18 cellular contexts compared by ENCODE assay signal in genomic region chr2:191360918-191361317, GRCh38.
A peak's percentile ranks its signal among the peaks of the same experiment; 100 is the strongest.
DNase-seq lines count a peak whose midpoint lies in the region; ATAC-seq and TF ChIP-seq lines count a peak whose summit lies in the region.
"Had no signal": no experiment of that assay in that cellular context is flagged by ENCODE, and none has a peak within 500 bp of the region (broad histone marks: within the 10 kb centered on the region; RNA-seq: fewer than 3 reads in every experiment).

No MANE protein-coding gene starts in this region.

- dilution Hi-C loops in mammary epithelial cell (cut with HindIII; ENCODE audit: low sequenced_read_pairs): no loop called here

- H3K36me3 Mint-ChIP-seq in MCF 10A (ENCODE audit: insufficient read depth, unreplicated experiment) (peaks cover 53% of the 10 kb centered on the region), nephron (ENCODE audit: low read depth) (peaks cover 49% of the 10 kb centered on the region)
- H3K36me3 Mint-ChIP-seq: CD4-positive, CD25-positive, alpha-beta regulatory T cell; CD8-positive, alpha-beta T cell had no signal

- DNase-seq in MCF 10A (ENCODE audit: unreplicated experiment) (no peak), mammary epithelial cell (no peak), left lung (no peak), putamen (ENCODE audit: low spot score) (no peak)
- DNase-seq: Caco-2; CD4-positive, CD25-positive, alpha-beta regulatory T cell; CD8-positive, alpha-beta T cell; DMS153; DND-41; GM23248; H7; HCEC 1CT had no signal

- no peaks in the 10 kb centered on the region for H3K4me1 ChIP-seq in mammary epithelial cell (ENCODE audit: insufficient read depth, low read length)
- H3K4me1 ChIP-seq in left lung: peaks cover 0 to 9% of the 10 kb centered on the region in 2 donors
- H3K4me1 ChIP-seq: BLaER1, Caco-2 had no signal

- H3K79me2 ChIP-seq in mammary epithelial cell (ENCODE audit: insufficient read depth, low read length): peaks cover 70% of the 10 kb centered on the region

- no peak overlapping the region for H2AFZ ChIP-seq in mammary epithelial cell (ENCODE audit: low read depth, low read length)
- H2AFZ ChIP-seq: GM23248 had no signal

- POLR2A ChIA-PET in MCF 10A (lab: Yijun Ruan, JAX): interaction anchor here (1.1 to 1.2 kb wide), 2 partner anchors 115 to 182 kb away, joined by 3 to 4 read pairs; no protein-coding TSS in a partner anchor

- H3K9me3 ChIP-seq in mammary epithelial cell (replicated peaks; ENCODE audit: insufficient read depth, low read length) (no peaks in the 10 kb centered on the region), left lung (no peaks in the 10 kb centered on the region)
- H3K9me3 ChIP-seq: BLaER1, Caco-2 had no signal

- H3K9ac ChIP-seq in mammary epithelial cell (ENCODE audit: insufficient read depth, low read length): no peak overlapping the region
- H3K9ac ChIP-seq: BLaER1, GM23248 had no signal

- H3K4me1 Mint-ChIP-seq in MCF 10A (ENCODE audit: insufficient read depth, unreplicated experiment) (peaks cover 10% of the 10 kb centered on the region), nephron (peaks cover 24% of the 10 kb centered on the region)
- H3K4me1 Mint-ChIP-seq: B cell; CD4-positive, CD25-positive, alpha-beta regulatory T cell had no signal

- CTCF ChIA-PET in MCF 10A (lab: Yijun Ruan, JAX) (interaction anchor here (0.5 to 1.4 kb wide), 2 partner anchors 9 to 18 kb away, joined by 3 read pairs; no protein-coding TSS in a partner anchor), mammary epithelial cell (lab: Charles Lee; ENCODE audit: low non-redundant PET) (no interaction called here)

- no peak overlapping the region for H3K27ac ChIP-seq in mammary epithelial cell (ENCODE audit: insufficient read depth, low read depth, low read length)
- peak overlapping the region in 1 of 2 donors; percentile 10 for H3K27ac ChIP-seq in left lung
- H3K27ac ChIP-seq: 22Rv1, BLaER1, C4-2B, GM23248 had no signal

- H3K36me3 ChIP-seq in mammary epithelial cell (ENCODE audit: insufficient read depth, low read length) (peaks cover 64% of the 10 kb centered on the region), left lung (peaks cover 0 to 11% of the 10 kb centered on the region in 2 donors)

- no peaks in the 10 kb centered on the region for H3K27me3 Mint-ChIP-seq in MCF 10A (ENCODE audit: insufficient read depth, unreplicated experiment)
- no peaks in the 10 kb centered on the region for H3K27me3 Mint-ChIP-seq in nephron (ENCODE audit: low read depth)
- H3K27me3 Mint-ChIP-seq: B cell had no signal

- H4K20me1 ChIP-seq in mammary epithelial cell (ENCODE audit: insufficient read depth, low read length): no peaks in the 10 kb centered on the region

- peak; percentile 78 for ATAC-seq in left lung
- ATAC-seq in HG03469 (IDR thresholded peaks at IDR 0.05; ENCODE audit: unreplicated experiment): no peak
- ATAC-seq: CD8-positive, alpha-beta T cell had no signal

- no peak overlapping the region for H3K4me2 ChIP-seq in mammary epithelial cell (ENCODE audit: insufficient read depth, low read depth, low read length)
- H3K4me2 ChIP-seq: BLaER1 had no signal

- peak overlapping the region; percentile 39 for H3K4me3 Mint-ChIP-seq in MCF 10A (ENCODE audit: unreplicated experiment)
- no peak overlapping the region for H3K4me3 Mint-ChIP-seq in nephron
- H3K4me3 Mint-ChIP-seq: B cell; CD4-positive, CD25-positive, alpha-beta regulatory T cell; CD8-positive, alpha-beta T cell had no signal

- no peaks in the 10 kb centered on the region for H3K27me3 ChIP-seq in mammary epithelial cell (ENCODE audit: insufficient read depth, low read length)
- H3K27me3 ChIP-seq in left lung: no peaks in the 10 kb centered on the region
- H3K27me3 ChIP-seq: BLaER1 had no signal

- BruUV-seq in MCF 10A (replicated peaks; lab: Mats Ljungman, UMichigan): no TSS peak
- BruUV-seq in mammary epithelial cell (replicated peaks; lab: Mats Ljungman, UMichigan): no TSS peak

- H3K4me3 ChIP-seq in mammary epithelial cell (replicated peaks in 1 of 3; ENCODE audit: insufficient read depth in 1 of 3, low read depth in 2 of 3, low read length in 3 of 3) (no peak overlapping the region), left lung (no peak overlapping the region)
- H3K4me3 ChIP-seq: BLaER1, GM23248 had no signal

- WGBS in mammary epithelial cell (ENCODE audit: low coverage, missing lambda C conversion rate): 100% methylated on average over 2 of the region's 2 CpGs

- intact Hi-C loops in MCF 10A (cut with micrococcal nuclease): no loop called here
- intact Hi-C loops in mammary epithelial cell (cut with micrococcal nuclease): no loop called here
- intact Hi-C loops in left lung (cut with DNase I): no loop called here

- H3K27ac Mint-ChIP-seq in MCF 10A (ENCODE audit: low read depth, unreplicated experiment) (peak overlapping the region; percentile 83), nephron (peak overlapping the region in 2 of 3 experiments; percentile 34 to 65)
- H3K27ac Mint-ChIP-seq: B cell; CD4-positive, CD25-positive, alpha-beta regulatory T cell; CD8-positive, alpha-beta T cell had no signal

- H3K9me3 Mint-ChIP-seq in MCF 10A (ENCODE audit: unreplicated experiment) (no peaks in the 10 kb centered on the region), nephron (no peaks in the 10 kb centered on the region)
- H3K9me3 Mint-ChIP-seq: CD4-positive, CD25-positive, alpha-beta regulatory T cell; CD8-positive, alpha-beta T cell had no signal

- TF ChIP-seq CTCF in MCF 10A (IDR thresholded peaks at IDR 0.05; ENCODE audit: unreplicated experiment) (no peak), mammary epithelial cell (conservative IDR thresholded peaks at IDR 0.05 in 1 of 2, IDR thresholded peaks at IDR 0.05 in 1 of 2; ENCODE audit: extremely low read depth in 1 of 2, insufficient read depth in 1 of 2, low read depth in 1 of 2, low read length in 2 of 2) (no peak), left lung (IDR thresholded peaks at IDR 0.05) (no peak), nephron (IDR thresholded peaks at IDR 0.05; ENCODE audit: unreplicated experiment in 3 of 3) (no peak)

- in situ Hi-C loops in mammary epithelial cell (cut with MboI; ENCODE audit: low sequenced_read_pairs in 2 of 2): no loop called here
